In genomic region chr16:67448580-67448979, GRCh38 we compare ENCODE assay signal across 24 cellular contexts. TPM values are rescaled to one million over a fixed set of nuclear protein-coding genes. Genes with fewer than 3 reads are reported as not detected.
"Had no signal": no experiment of that assay in that cellular context is flagged by ENCODE, and none has a peak within 500 bp of the region (broad histone marks: within the 10 kb centered on the region; RNA-seq: fewer than 3 reads in every experiment).

No MANE protein-coding gene starts in this region.

- FAIRE-seq: astrocyte, endometrium had no signal

- H3K27ac ChIP-seq: left lung, neural progenitor cell, tibial artery had no signal

- H3K27me3 ChIP-seq: heart right ventricle, left lung, neural progenitor cell, tibial artery had no signal

- H3K4me3 ChIP-seq: heart right ventricle, left lung, neural progenitor cell, tibial artery had no signal

- ATAC-seq: activated T-cell treated with anti-CD3 and anti-CD28 coated beads, Interleukin-2, amount 50 U/mL, for 4 hours; naive thymus-derived CD4-positive, alpha-beta T cell had no signal

- H3K9me3 ChIP-seq: heart right ventricle, left lung, tibial artery had no signal

- H3K4me1 ChIP-seq: neural progenitor cell had no signal

- H3K9ac ChIP-seq: neural progenitor cell had no signal

- DNase-seq: activated CD4-positive, alpha-beta T cell treated with anti-CD3 and anti-CD28 coated beads for 4 hours; activated CD4-positive, alpha-beta T cell treated with anti-CD3 and anti-CD28 coated beads, Interleukin-2, amount 50 U/mL, for 48 hours; activated CD4-positive, CD25-positive, alpha-beta regulatory T cell; activated CD8-positive, alpha-beta memory T cell treated with anti-CD3 and anti-CD28 coated beads, Interleukin-2, amount 50 U/mL, for 48 hours; activated naive CD4-positive, alpha-beta T cell; activated T-cell treated with anti-CD3 and anti-CD28 coated beads, Interleukin-2, amount 50 U/mL, for 4 hours; cortex of kidney; effector CD4-positive, alpha-beta T cell; islet precursor cell; left lung; naive thymus-derived CD4-positive, alpha-beta T cell; right cardiac atrium; stimulated activated CD4-positive, alpha-beta T cell treated with anti-CD3 and anti-CD28 coated beads, Interleukin-1b, Interleukin-23, amount 100 ng/mL, for 48 hours; tibial artery had no signal

- H3K36me3 ChIP-seq: neural progenitor cell had no signal

RNA-seq across cellular contexts. Expression of gene HSD11B2, which starts 17.7 kb away (rescaled TPM):
- total RNA-seq: astrocyte, fibroblast of villous mesenchyme had no signal
- polyA plus RNA-seq: naive thymus-derived CD4-positive, alpha-beta T cell had no signal

RNA-seq across cellular contexts. Expression of gene ZDHHC1, which starts 32.3 kb away (rescaled TPM):
- polyA plus RNA-seq: naive thymus-derived CD4-positive, alpha-beta T cell had no signal

RNA-seq across cellular contexts. Expression of gene AGRP, which starts 34.8 kb away (rescaled TPM):
- total RNA-seq: activated T-cell treated with anti-CD3 and anti-CD28 coated beads, Interleukin-2, amount 50 U/mL, for 4 hours; activated T-helper 2 cell treated with anti-CD3 and anti-CD28 coated beads, Interferon-gamma antibody, Interleukin-2, Interleukin-4, amounts not matched to agents 10 μg/mL and 5 μg/mL and 100 μg/mL, durations not matched to agents 14 hours and 24 hours and 36 hours; astrocyte; epithelial cell of proximal tubule; fibroblast of villous mesenchyme; heart right ventricle; naive thymus-derived CD4-positive, alpha-beta T cell; omental fat pad; progenitor cell of endocrine pancreas; right cardiac atrium had no signal
- polyA plus RNA-seq: naive thymus-derived CD4-positive, alpha-beta T cell; right cardiac atrium had no signal

RNA-seq across cellular contexts. Expression of gene TPPP3, which starts 55.3 kb away (rescaled TPM):
- total RNA-seq: activated CD8-positive, alpha-beta memory T cell treated with anti-CD3 and anti-CD28 coated beads for 36 hours; activated T-helper 2 cell treated with anti-CD3 and anti-CD28 coated beads, Interferon-gamma antibody, Interleukin-2, Interleukin-4, amounts not matched to agents 10 μg/mL and 5 μg/mL and 100 μg/mL, durations not matched to agents 14 hours and 24 hours and 36 hours; epithelial cell of proximal tubule had no signal
